In the genomic region with DNA sequence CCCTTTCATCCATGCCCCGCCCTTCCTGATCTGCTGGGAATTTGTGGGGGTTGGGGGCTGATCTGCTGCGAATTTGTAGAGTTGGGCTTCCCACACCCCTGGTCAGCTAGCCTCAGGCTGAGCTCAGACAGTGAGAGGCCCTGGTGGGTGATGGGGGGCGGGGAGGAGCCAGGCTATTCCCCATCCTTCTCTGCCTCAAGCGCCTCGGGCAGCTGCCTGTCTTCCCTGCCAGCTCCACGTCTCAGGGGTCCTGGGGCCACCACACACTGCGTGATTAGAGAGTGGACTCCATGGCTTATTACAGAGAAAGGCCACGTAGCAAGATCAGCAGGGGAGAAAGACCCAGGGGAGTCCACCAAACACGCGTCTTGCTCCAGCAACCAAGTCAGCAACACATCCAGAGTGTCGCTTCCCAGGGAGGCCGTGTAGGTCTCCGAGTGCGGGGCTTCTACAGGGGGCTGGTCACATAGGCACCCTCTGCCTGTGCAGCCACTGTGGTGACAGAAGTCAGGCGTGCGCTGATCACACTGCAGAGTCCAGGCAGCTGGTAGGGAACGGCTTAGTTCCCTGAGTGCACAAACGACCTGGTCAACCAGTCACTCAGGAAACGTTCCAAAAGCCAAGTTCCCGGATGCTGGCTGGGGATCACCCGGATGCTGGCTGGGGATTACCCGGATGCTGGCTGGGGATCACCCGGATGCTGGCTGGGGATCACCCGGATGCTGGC, we compare ENCODE assay signal across 23 cellular contexts.
A peak's percentile ranks its signal among the peaks of the same experiment; 100 is the strongest.
DNase-seq lines count a peak whose midpoint lies in the region; TF ChIP-seq lines count a peak whose summit lies in the region.
"Had no signal": no experiment of that assay in that cellular context is flagged by ENCODE, and none has a peak within 500 bp of the region (broad histone marks: within the 10 kb centered on the region; RNA-seq: fewer than 3 reads in every experiment).

No MANE protein-coding gene starts in this region.

- H3K4me1 ChIP-seq in testis, result no peaks in the 10 kb centered on the region
- peaks cover 0 to 4% of the 10 kb centered on the region in 2 experiments; a peak in 1 of 4 replicates for H3K4me1 ChIP-seq in SK-N-SH (ENCODE audit: control insufficient read depth in 1 of 2, insufficient read depth in 2 of 2, low read depth in 1 of 2, low read length in 1 of 2)
- H3K4me1 ChIP-seq in CD4-positive, alpha-beta memory T cell (ENCODE audit: insufficient read depth, low read length), result no peaks in the 10 kb centered on the region

- 42 to 66% methylated on average over 15 to 24 of the region's 24 CpGs for WGBS in testis, 2 donors
- WGBS in SK-N-SH (ENCODE audit: low lambda C conversion rate), result 62% methylated on average over 13 of the region's 24 CpGs

- no peak overlapping the region for H2AFZ ChIP-seq in SK-N-SH (ENCODE audit: low read depth)
- H2AFZ ChIP-seq: PC-9 had no signal

- H3K4me1 Mint-ChIP-seq in neural crest cell, result peaks cover 57% of the 10 kb centered on the region
- peaks cover 0 to 1% (median under 1%) of the 10 kb centered on the region in 4 donors for H3K4me1 Mint-ChIP-seq in CD4-positive, alpha-beta memory T cell

- TF ChIP-seq CTCF in LNCaP clone FGC (IDR thresholded peaks at IDR 0.05; ENCODE audit: control insufficient read depth, extremely low read depth, insufficient read depth) (no peak), neural crest cell (conservative IDR thresholded peaks at IDR 0.05) (no peak), testis (IDR thresholded peaks at IDR 0.05) (no peak), SK-N-SH (IDR thresholded peaks at IDR 0.05) (no peak)

- H4K20me1 ChIP-seq in SK-N-SH (ENCODE audit: insufficient read depth), result no peaks in the 10 kb centered on the region
- H4K20me1 ChIP-seq: BLaER1 had no signal

- no peak for TF ChIP-seq POLR2A in testis (IDR thresholded peaks at IDR 0.05)

- H3K79me2 ChIP-seq in SK-N-SH (ENCODE audit: insufficient read depth), result no peaks in the 10 kb centered on the region

- intact Hi-C loops in testis (cut with DNase I; ENCODE audit: low total_unique reads), result no loop called here
- intact Hi-C loops in CD4-positive, alpha-beta memory T cell (cut with micrococcal nuclease), result no loop called here

- H3K36me3 Mint-ChIP-seq in neural crest cell (ENCODE audit: low read depth), result peaks cover 7% of the 10 kb centered on the region
- no peaks in the 10 kb centered on the region for H3K36me3 Mint-ChIP-seq in CD4-positive, alpha-beta memory T cell

- H3K9ac ChIP-seq in SK-N-SH, result no peak overlapping the region
- H3K9ac ChIP-seq: BLaER1 had no signal

- CTCF ChIA-PET in SK-N-SH (lab: Yijun Ruan, JAX), result interaction anchor here (0.6 to 6.0 kb wide), 6 partner anchors 10 to 540 kb away, joined by 3 to 87 read pairs (median 3); no protein-coding TSS in a partner anchor
- CTCF ChIA-PET in CD4-positive, alpha-beta memory T cell (lab: Charles Lee; ENCODE audit: partially characterized antibody), result no interaction called here

- TF ChIP-seq RAD21 in SK-N-SH (IDR thresholded peaks at IDR 0.05; ENCODE audit: low read length), result no peak

- DNase-seq in Daoy (ENCODE audit: low read depth) (peak; percentile 84), LNCaP clone FGC (ENCODE audit: low read depth) (peak; percentile 87), neural crest cell (ENCODE audit: low read depth, low spot score) (no peak), testis (peak; percentile 42), SK-N-SH (no peak), DMS 273 (lab: John Stamatoyannopoulos, UW; ENCODE audit: unreplicated experiment) (no peak)
- DNase-seq in CD4-positive, alpha-beta memory T cell, result no peak
- DNase-seq: CD4-positive, alpha-beta T cell; COR-L47; EL; GF-D8; MG63; NCI-H1105 treated with DMSO at 0.1 percent for 48 hours; NCI-H2029; NCI-H446; NCI-H524 treated with DMSO at 0.1 percent for 48 hours; NCI-H82; NK-92 treated with Interleukin-12 subunit alpha and Interleukin-12 subunit beta, amount 100 ng/mL, for 24 hours; PC-9; Right ventricle myocardium superior; SW 1271 had no signal

- H3K27me3 ChIP-seq in testis (no peaks in the 10 kb centered on the region), SK-N-SH (ENCODE audit: insufficient read depth) (no peaks in the 10 kb centered on the region)
- H3K27me3 ChIP-seq in CD4-positive, alpha-beta memory T cell (ENCODE audit: insufficient read depth, low read length), result no peaks in the 10 kb centered on the region
- H3K27me3 ChIP-seq: BLaER1 had no signal

- H3F3A ChIP-seq in SK-N-SH (replicated peaks; ENCODE audit: insufficient read depth), result no peaks in the 10 kb centered on the region

- H3K27ac ChIP-seq in testis (no peak overlapping the region), SK-N-SH (ENCODE audit: low read depth in 2 of 2, low read length in 1 of 2) (no peak overlapping the region)
- H3K27ac ChIP-seq in CD4-positive, alpha-beta memory T cell (ENCODE audit: low read depth, low read length), result no peak overlapping the region
- H3K27ac ChIP-seq: BLaER1, PC-9, SK-N-MC had no signal

- POLR2A ChIA-PET in SK-N-SH (lab: Yijun Ruan, JAX), result interaction anchor here (0.6 kb wide), 1 partner anchor 373 kb away, joined by 4 read pairs; no protein-coding TSS in a partner anchor
- POLR2A ChIA-PET in CD4-positive, alpha-beta memory T cell (lab: Charles Lee; ENCODE audit: partially characterized antibody), result no interaction called here

- H3K4me2 ChIP-seq in SK-N-SH, result no peak overlapping the region
- H3K4me2 ChIP-seq: BLaER1, PC-9 had no signal

- no peak overlapping the region for H3K4me3 Mint-ChIP-seq in neural crest cell
- H3K4me3 Mint-ChIP-seq in CD4-positive, alpha-beta memory T cell, result no peak overlapping the region
- H3K4me3 Mint-ChIP-seq: CD4-positive, alpha-beta T cell had no signal

- peak overlapping the region; percentile 50 for H3K27ac Mint-ChIP-seq in neural crest cell (ENCODE audit: unreplicated experiment)
- H3K27ac Mint-ChIP-seq in CD4-positive, alpha-beta memory T cell, result peak overlapping the region in 1 of 7 donors; percentile 29
- H3K27ac Mint-ChIP-seq: CD4-positive, alpha-beta T cell had no signal

- peaks cover 2% of the 10 kb centered on the region for H3K27me3 Mint-ChIP-seq in neural crest cell (ENCODE audit: low read depth)
- peaks cover 10 to 24% of the 10 kb centered on the region in 2 donors for H3K27me3 Mint-ChIP-seq in CD4-positive, alpha-beta memory T cell

- H3K4me3 ChIP-seq in LNCaP clone FGC (ENCODE audit: low read depth, low read length) (no peak overlapping the region), testis (peak overlapping the region; percentile 48 to 49), SK-N-SH (ENCODE audit: low read depth in 2 of 2, low read length in 1 of 2) (no peak overlapping the region)
- H3K4me3 ChIP-seq in CD4-positive, alpha-beta memory T cell (ENCODE audit: low read length in 2 of 2), result no peak overlapping the region
- H3K4me3 ChIP-seq: BLaER1, MG63, PC-9, SK-N-MC had no signal

- H3K9me3 Mint-ChIP-seq in neural crest cell, result peaks cover 2% of the 10 kb centered on the region
- peaks cover 0 to 10% (median 4%) of the 10 kb centered on the region in 8 donors for H3K9me3 Mint-ChIP-seq in CD4-positive, alpha-beta memory T cell

- no peaks in the 10 kb centered on the region for H3K9me3 ChIP-seq in testis
- no peaks in the 10 kb centered on the region for H3K9me3 ChIP-seq in SK-N-SH
- H3K9me3 ChIP-seq in CD4-positive, alpha-beta memory T cell (ENCODE audit: control insufficient read depth in 1 of 2, low read length in 2 of 2), result no peaks in the 10 kb centered on the region
- H3K9me3 ChIP-seq: BLaER1, MG63 had no signal

- TF ChIP-seq EP300 in SK-N-SH (IDR thresholded peaks at IDR 0.05; ENCODE audit: borderline replicate concordance in 1 of 2, low read depth in 1 of 2, low read length in 1 of 2), result no peak

- no peaks in the 10 kb centered on the region for H3K9me2 ChIP-seq in SK-N-SH

- H3K36me3 ChIP-seq in testis (ENCODE audit: low read depth, missing control alignments), result no peaks in the 10 kb centered on the region
- H3K36me3 ChIP-seq in SK-N-SH (replicated peaks in 1 of 2; ENCODE audit: control insufficient read depth in 1 of 2, insufficient read depth in 2 of 2, low read length in 1 of 2), result no peaks in the 10 kb centered on the region
- no peaks in the 10 kb centered on the region for H3K36me3 ChIP-seq in CD4-positive, alpha-beta memory T cell (ENCODE audit: insufficient read depth, low read length)
- H3K36me3 ChIP-seq: BLaER1, MG63 had no signal

TF ChIP-seq in SK-N-SH, 30 proteins besides CTCF, POLR2A, EP300 and RAD21:
- TF ChIP-seq FOXM1 (IDR thresholded peaks at IDR 0.05; ENCODE audit: low read depth) (no peak), GABPA (IDR thresholded peaks at IDR 0.05; ENCODE audit: low read depth) (no peak), FOXJ3 (CRISPR knock-in tag; IDR thresholded peaks at IDR 0.05) (no peak)
TF ChIP-seq in SK-N-SH: peak in this region for 0.

Comparison
In these comparisons a context has a peak if more than half of its experiments do, and no peak if none do; other contexts are left out.
1. DNase-seq: peak in Daoy (single experiment), LNCaP clone FGC (single experiment) and testis (single experiment); none in neural crest cell (single experiment), SK-N-SH (single experiment), CD4-positive, alpha-beta memory T cell (0 of 5) and DMS 273 (single experiment).
2. H3K4me3 ChIP-seq: peak in testis (2 of 2); none in LNCaP clone FGC (single experiment), SK-N-SH (0 of 2) and CD4-positive, alpha-beta memory T cell (0 of 2).